In the genomic region with DNA sequence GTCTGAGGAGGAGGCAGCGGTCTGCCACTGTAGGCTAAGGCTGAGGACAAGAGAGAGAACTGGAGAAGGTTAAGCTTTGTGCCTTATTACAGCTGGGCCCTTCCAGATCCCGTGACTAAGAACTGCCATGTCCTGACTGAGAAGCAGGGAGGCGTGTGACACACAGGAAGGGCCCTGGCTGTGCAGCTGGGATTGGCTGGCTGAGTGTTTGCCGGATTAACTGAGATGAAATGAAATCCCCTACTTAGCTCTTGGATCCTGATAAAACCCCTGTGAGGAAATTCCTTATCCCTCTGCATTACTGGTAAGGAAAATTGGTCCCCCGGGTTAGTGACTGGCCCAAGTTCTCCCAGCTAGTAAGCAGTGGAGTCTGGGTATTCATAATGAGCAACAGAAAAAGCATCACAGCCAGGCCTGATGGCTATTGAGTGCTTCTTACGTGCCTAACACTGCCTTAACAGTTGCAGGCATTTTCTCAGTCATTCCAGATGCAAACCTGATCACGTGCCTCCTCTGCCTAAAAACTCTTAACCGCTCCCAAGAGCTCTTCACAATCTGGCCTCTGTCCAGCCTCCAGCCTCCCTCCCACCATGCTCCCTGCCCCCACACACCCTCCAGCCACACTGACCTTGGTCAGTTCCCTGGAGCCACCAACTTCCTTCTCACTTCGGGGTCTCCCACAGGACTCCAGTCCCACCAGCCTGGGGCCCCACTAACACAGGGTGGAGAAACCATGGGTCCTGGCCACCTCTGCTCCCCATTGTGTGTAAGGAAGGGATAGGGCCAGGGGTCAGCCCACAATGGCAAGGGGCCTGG, we compare ENCODE assay signal across 8 cellular contexts. TPM values are rescaled to one million over a fixed set of nuclear protein-coding genes. Genes with fewer than 3 reads are reported as not detected.
DNase-seq lines count a peak whose midpoint lies in the region; ATAC-seq and TF ChIP-seq lines count a peak whose summit lies in the region.

No MANE protein-coding gene starts in this region.

- H3K36me3 ChIP-seq in skeletal muscle tissue (ENCODE audit: control insufficient read depth in 3 of 3, insufficient read depth in 3 of 3, low read length in 3 of 3), result peaks cover 0 to 5% (median 0%) of the 10 kb centered on the region in 3 donors

- H2BK12ac ChIP-seq in H9 (ENCODE audit: insufficient read length, low read depth, low read length), result no peak overlapping the region

- peaks cover 0 to 5% (median 0%) of the 10 kb centered on the region in 3 experiments; a peak in 2 of 7 replicates for H3K36me3 Mint-ChIP-seq in H9 (ENCODE audit: insufficient read depth in 1 of 3, low read depth in 3 of 3)
- H3K36me3 Mint-ChIP-seq in type B pancreatic cell, result peaks cover 4% of the 10 kb centered on the region

- no peak overlapping the region for H2BK15ac ChIP-seq in H9 (ENCODE audit: low read depth, low read length)

- H2BK120ac ChIP-seq in H9 (ENCODE audit: low read depth, low read length, poor library complexity, severe bottlenecking), result no peak overlapping the region

- H3K4me1 Mint-ChIP-seq in H9 (peaks cover 10 to 15% of the 10 kb centered on the region in 2 experiments; a peak in 3 of 4 replicates), type B pancreatic cell (ENCODE audit: unreplicated experiment) (peaks cover 16% of the 10 kb centered on the region)

- H3K27ac Mint-ChIP-seq in H9 (peak overlapping the region in 2 of 3 experiments; percentile 53 to 79; a peak in 3 of 7 replicates), type B pancreatic cell (no peak overlapping the region)

- H4K20me1 ChIP-seq in H9 (ENCODE audit: control insufficient read depth, insufficient read depth, insufficient read length), result peaks cover 3% of the 10 kb centered on the region

- H3K4me3 Mint-ChIP-seq in H9 (no peak overlapping the region), type B pancreatic cell (no peak overlapping the region)

- H3K27me3 Mint-ChIP-seq in H9 (ENCODE audit: low read depth) (no peaks in the 10 kb centered on the region), type B pancreatic cell (no peaks in the 10 kb centered on the region)

- H3K27ac ChIP-seq in H9 (ENCODE audit: insufficient read length, low read depth, low read length), result no peak overlapping the region
- H3K27ac ChIP-seq in skeletal muscle tissue (ENCODE audit: low read depth, low read length), result peak overlapping the region; percentile 82

- no peaks in the 10 kb centered on the region for H3K27me3 ChIP-seq in H9 (ENCODE audit: insufficient read depth, low read length)
- no peaks in the 10 kb centered on the region for H3K27me3 ChIP-seq in skeletal muscle tissue (ENCODE audit: control insufficient read depth in 3 of 3, insufficient read depth in 3 of 3, low read length in 3 of 3)

- H4K8ac ChIP-seq in H9 (replicated peaks; ENCODE audit: insufficient read length, low read depth, low read length), result no peak overlapping the region

- intact Hi-C loops in left ventricle myocardium superior (cut with micrococcal nuclease), result no loop called here

- no peak overlapping the region for H3K23ac ChIP-seq in H9 (ENCODE audit: insufficient read length, low read depth, low read length)

- no peak overlapping the region for H3T11ph ChIP-seq in H9 (ENCODE audit: low read length)

- ATAC-seq in left ventricle myocardium superior, result peak; percentile 70

- no peak overlapping the region for H4K91ac ChIP-seq in H9 (ENCODE audit: insufficient read length, low read depth, low read length)

- no peak overlapping the region for H4K5ac ChIP-seq in H9 (ENCODE audit: insufficient read length, low read depth, low read length)

- DNase-seq in H9 (no peak), amniotic epithelial cell (ENCODE audit: low read depth) (peak; percentile 70), left ventricle myocardium superior (peak; percentile 73), ACHN (no peak), 8988T (no peak), type B pancreatic cell (ENCODE audit: extremely low spot score, unreplicated experiment) (no peak), glomerular visceral epithelial cell (ENCODE audit: extremely low spot score) (no peak)

- H3K4me1 ChIP-seq in H9 (ENCODE audit: insufficient read depth, low read length) (no peaks in the 10 kb centered on the region), skeletal muscle tissue (ENCODE audit: control insufficient read depth in 3 of 3, insufficient read depth in 3 of 3, low read length in 3 of 3) (peaks cover 29 to 55% (median 41%) of the 10 kb centered on the region in 3 donors)

- H3K18ac ChIP-seq in H9 (ENCODE audit: insufficient read length, low read depth, low read length), result no peak overlapping the region

- no peak for TF ChIP-seq CTCF in H9 (conservative IDR thresholded peaks at IDR 0.05)
- TF ChIP-seq CTCF in type B pancreatic cell (conservative IDR thresholded peaks at IDR 0.05), result no peak

- H3K4me2 ChIP-seq in H9 (ENCODE audit: insufficient read depth, insufficient read length, low read length), result no peak overlapping the region

- no peak overlapping the region for H3K14ac ChIP-seq in H9 (ENCODE audit: insufficient read depth, low read length)

- no peak overlapping the region for H2AFZ ChIP-seq in H9 (ENCODE audit: low read length)

- H2BK5ac ChIP-seq in H9 (ENCODE audit: insufficient read length, low read length), result no peak overlapping the region

- no peak overlapping the region for H3K56ac ChIP-seq in H9 (ENCODE audit: insufficient read length, low read depth, low read length)

- H3K79me1 ChIP-seq in H9 (ENCODE audit: insufficient read depth, low read depth, low read length, poor library complexity, severe bottlenecking), result no peaks in the 10 kb centered on the region

- no peaks in the 10 kb centered on the region for H3K23me2 ChIP-seq in H9 (ENCODE audit: insufficient read length, low read depth, low read length, poor library complexity, severe bottlenecking)

- in situ Hi-C loops in ACHN (cut with HindIII; ENCODE audit: low pct_ligation_motif_present, low pct_unique_long_range_greater_than_20kb, low sequenced_read_pairs), result no loop called here

- H2BK20ac ChIP-seq in H9 (ENCODE audit: low read depth, low read length, poor library complexity, severe bottlenecking), result no peak overlapping the region

- no peaks in the 10 kb centered on the region for H3K79me2 ChIP-seq in H9 (ENCODE audit: insufficient read depth, low read length)

- H2AK5ac ChIP-seq in H9 (ENCODE audit: insufficient read length, low read length), result no peak overlapping the region

- no peak overlapping the region for H3K9ac ChIP-seq in H9 (ENCODE audit: extremely low read depth, insufficient read length, low read length)
- peak overlapping the region in 2 of 3 donors; percentile 40 to 54 for H3K9ac ChIP-seq in skeletal muscle tissue (ENCODE audit: low read depth in 1 of 3, low read length in 3 of 3)

- no peak overlapping the region for H3K4me3 ChIP-seq in skeletal muscle tissue (ENCODE audit: low read length in 3 of 3)

- WGBS in H9 (ENCODE audit: extremely low coverage, insufficient read length, low lambda C conversion rate), result no CpG with 5 or more reads among the region's 9 CpGs

- no peak overlapping the region for H3K4ac ChIP-seq in H9 (ENCODE audit: low read depth, low read length)

- peaks cover 0 to 4% of the 10 kb centered on the region in 2 experiments; a peak in 2 of 5 replicates for H3K9me3 Mint-ChIP-seq in H9
- no peaks in the 10 kb centered on the region for H3K9me3 Mint-ChIP-seq in type B pancreatic cell

- H3K9me3 ChIP-seq in H9 (ENCODE audit: control insufficient read depth, low read depth, low read length) (no peaks in the 10 kb centered on the region), skeletal muscle tissue (ENCODE audit: control insufficient read depth in 3 of 3, low read length in 3 of 3) (no peaks in the 10 kb centered on the region)

RNA-seq across cellular contexts. Expression of a gene that starts 37.8 kb away (rescaled TPM):
- total RNA-seq in H9 (2021) (20.6 and 22.1 TPM in 2 replicates), left ventricle myocardium superior (26.5 TPM), skeletal muscle tissue (30.3 TPM), type B pancreatic cell (ENCODE audit: low replicate concordance) (32.7 and 32.8 TPM in 2 replicates)

Comparison
In these comparisons a context has a peak if more than half of its experiments do, and no peak if none do; other contexts are left out.
1. DNase-seq: peak in amniotic epithelial cell (single experiment) and left ventricle myocardium superior (single experiment); none in H9 (single experiment), ACHN (single experiment), 8988T (single experiment), type B pancreatic cell (single experiment) and glomerular visceral epithelial cell (single experiment).